In genomic region chrX:53071604-53072417, GRCh38 we compare ENCODE assay signal across 8 cellular contexts. TPM values are rescaled to one million over a fixed set of nuclear protein-coding genes. Genes with fewer than 3 reads are reported as not detected.
DNase-seq lines count a peak whose midpoint lies in the region; ATAC-seq and TF ChIP-seq lines count a peak whose summit lies in the region.

No MANE protein-coding gene starts in this region.

- H3K23ac ChIP-seq in trophoblast cell (ENCODE audit: low read length) = no peak overlapping the region

- H2BK12ac ChIP-seq in trophoblast cell (ENCODE audit: low read length) = no peak overlapping the region

- no peaks in the 10 kb centered on the region for H4K20me1 ChIP-seq in Karpas-422 (ENCODE audit: insufficient read depth, low read depth, low read length)

- H3K27me3 ChIP-seq in Karpas-422 (ENCODE audit: low read length) = no peaks in the 10 kb centered on the region
- H3K27me3 ChIP-seq in heart left ventricle = peaks cover 0 to 11% (median 0%) of the 10 kb centered on the region in 9 donors
- no peaks in the 10 kb centered on the region for H3K27me3 ChIP-seq in trophoblast cell (ENCODE audit: insufficient read depth, low read length)

- no peak overlapping the region for H2BK5ac ChIP-seq in trophoblast cell (ENCODE audit: low read depth, low read length, poor library complexity)

- H3K79me1 ChIP-seq in trophoblast cell (ENCODE audit: low read length) = no peaks in the 10 kb centered on the region

- H3K4me1 ChIP-seq in Karpas-422 (ENCODE audit: low read length) = peaks cover 23% of the 10 kb centered on the region
- peaks cover 0 to 3% (median 0%) of the 10 kb centered on the region in 12 donors for H3K4me1 ChIP-seq in heart left ventricle
- no peaks in the 10 kb centered on the region for H3K4me1 ChIP-seq in trophoblast cell (ENCODE audit: control insufficient read depth in 1 of 2, insufficient read depth in 2 of 2, low read length in 2 of 2)

- TF ChIP-seq POLR2A in heart left ventricle (IDR thresholded peaks at IDR 0.05) = no peak

- no peak overlapping the region for H2AK5ac ChIP-seq in trophoblast cell (ENCODE audit: low read length)

- H3K36me3 ChIP-seq in Karpas-422 (ENCODE audit: insufficient read depth, low read length) (no peaks in the 10 kb centered on the region), heart left ventricle (no peaks in the 10 kb centered on the region), trophoblast cell (ENCODE audit: control insufficient read depth in 1 of 2, insufficient read depth in 2 of 2, low read length in 2 of 2) (no peaks in the 10 kb centered on the region)

- no peak overlapping the region for H3K18ac ChIP-seq in trophoblast cell (ENCODE audit: low read length)

- POLR2A ChIA-PET in RWPE1 (lab: Yijun Ruan, JAX; ENCODE audit: low non-redundant PET) = no interaction called here

- no peaks in the 10 kb centered on the region for H3K36me3 Mint-ChIP-seq in activated naive CD4-positive, alpha-beta T cell treated with anti-CD3 and anti-CD28 coated beads, Interleukin-2, amount 50 U/mL, for 24 hours

- ATAC-seq in GM21786 (IDR thresholded peaks at IDR 0.05; ENCODE audit: unreplicated experiment) (peak; percentile 78), heart left ventricle (peak; percentile 87 to 93 (median 91))

- H3K9me3 Mint-ChIP-seq in activated naive CD4-positive, alpha-beta T cell treated with anti-CD3 and anti-CD28 coated beads, Interleukin-2, amount 50 U/mL, for 24 hours = no peaks in the 10 kb centered on the region

- no peak overlapping the region for H3K4ac ChIP-seq in trophoblast cell (ENCODE audit: low read depth, low read length)

- CTCF ChIA-PET in RWPE1 (lab: Yijun Ruan, JAX) = no interaction called here

- no peak overlapping the region for H2BK120ac ChIP-seq in trophoblast cell (ENCODE audit: insufficient read depth, low read length, poor library complexity)

- H3K4me2 ChIP-seq in Karpas-422 (ENCODE audit: low read depth, low read length, poor library complexity, severe bottlenecking) (peak overlapping the region; percentile 68), trophoblast cell (ENCODE audit: low read length) (peak overlapping the region; percentile 37)

- peak; percentile 39 for DNase-seq in GM03348 (ENCODE audit: low spot score)
- peak; percentile 92 for DNase-seq in Karpas-422
- no peak for DNase-seq in RWPE1 (ENCODE audit: low spot score)
- DNase-seq in heart left ventricle = peak; percentile 35 to 76 (median 69)
- peak; percentile 53 to 84 for DNase-seq in trophoblast cell
- no peak for DNase-seq in 8988T

- H3K9me2 ChIP-seq in Karpas-422 (replicated peaks; ENCODE audit: insufficient read depth, low read length) = no peaks in the 10 kb centered on the region

- peak overlapping the region; percentile 98 for H3K27ac Mint-ChIP-seq in activated naive CD4-positive, alpha-beta T cell treated with anti-CD3 and anti-CD28 coated beads, Interleukin-2, amount 50 U/mL, for 24 hours

- H3K9me3 ChIP-seq in Karpas-422 (ENCODE audit: low read length) (no peaks in the 10 kb centered on the region), heart left ventricle (no peaks in the 10 kb centered on the region), trophoblast cell (ENCODE audit: insufficient read depth, low read depth, low read length) (no peaks in the 10 kb centered on the region)

- TF ChIP-seq CTCF in RWPE1 (conservative IDR thresholded peaks at IDR 0.05; ENCODE audit: low read depth) (peak; percentile 42), heart left ventricle (IDR thresholded peaks at IDR 0.05) (peak; percentile 48 to 75 (median 62))

- peak overlapping the region; percentile 91 for H3K4me3 Mint-ChIP-seq in activated naive CD4-positive, alpha-beta T cell treated with anti-CD3 and anti-CD28 coated beads, Interleukin-2, amount 50 U/mL, for 24 hours

- WGBS in heart left ventricle, 4 donors = 1 to 14% (median 5%) methylated on average over 31 of the region's 31 CpGs
- no CpG with 5 or more reads among the region's 31 CpGs for WGBS in trophoblast cell (ENCODE audit: extremely low coverage, insufficient coverage, insufficient read length)

- no peak overlapping the region for H4K8ac ChIP-seq in trophoblast cell (ENCODE audit: low read depth, low read length)

- H3K79me2 ChIP-seq in Karpas-422 (ENCODE audit: low read length) (no peaks in the 10 kb centered on the region), trophoblast cell (ENCODE audit: control insufficient read depth, insufficient read depth, low read length, poor library complexity) (no peaks in the 10 kb centered on the region)

- no peak overlapping the region for H4K91ac ChIP-seq in trophoblast cell (ENCODE audit: low read depth, low read length)

- H3K14ac ChIP-seq in trophoblast cell (ENCODE audit: low read length) = no peak overlapping the region

- peak overlapping the region; percentile 59 for H3K4me3 ChIP-seq in Karpas-422 (ENCODE audit: low read length)
- H3K4me3 ChIP-seq in heart left ventricle = peak overlapping the region in 10 of 12 donors; percentile 29 to 55 (median 42)
- peak overlapping the region; percentile 18 for H3K4me3 ChIP-seq in trophoblast cell (ENCODE audit: low read depth, low read length)

- H2AFZ ChIP-seq in Karpas-422 (ENCODE audit: low read length) (peak overlapping the region; percentile 52; the same call in 1 of the 2 replicates), trophoblast cell (ENCODE audit: insufficient read depth, low read length, poor library complexity) (no peak overlapping the region)

- peaks cover 18% of the 10 kb centered on the region for H3K4me1 Mint-ChIP-seq in activated naive CD4-positive, alpha-beta T cell treated with anti-CD3 and anti-CD28 coated beads, Interleukin-2, amount 50 U/mL, for 24 hours

- H3K27ac ChIP-seq in Karpas-422 (ENCODE audit: low read length) (peak overlapping the region; percentile 86), RWPE1 (peak overlapping the region; percentile 65), heart left ventricle (peak overlapping the region in 2 of 12 donors; percentile 63 to 79), trophoblast cell (ENCODE audit: low read depth, low read length) (no peak overlapping the region)

- H3K27me3 Mint-ChIP-seq in activated naive CD4-positive, alpha-beta T cell treated with anti-CD3 and anti-CD28 coated beads, Interleukin-2, amount 50 U/mL, for 24 hours = no peaks in the 10 kb centered on the region

- H3K9ac ChIP-seq in Karpas-422 (ENCODE audit: low read length) = peak overlapping the region; percentile 68
- no peak overlapping the region for H3K9ac ChIP-seq in trophoblast cell (ENCODE audit: low read length)

- intact Hi-C loops in heart left ventricle (cut with DNase I) = loop anchor here in 7 of 10 donors (1.0 to 2.0 kb wide), 4 partner anchors 18 to 21 kb away; no protein-coding TSS in a partner anchor

- no peak overlapping the region for H4K12ac ChIP-seq in trophoblast cell (ENCODE audit: low read depth, low read length)

RNA-seq across cellular contexts. Expression of gene TSPYL2, which starts 10.4 kb away (rescaled TPM):
- 44.6 and 68.5 TPM in 2 replicates for total RNA-seq in Karpas-422 (2014; rRNA removed; shearing (Covaris generic); ENCODE audit: low replicate concordance)
- 10 to 100 TPM; 17.7 to 72.0 (median 26.2) TPM for total RNA-seq in heart left ventricle
- 100 to 1,000 TPM in 1 of 2 donors, 10 to 100 TPM in 1; 29.7 to 167 TPM for polyA plus RNA-seq in heart left ventricle
- polyA plus RNA-seq in trophoblast cell (2013) = 22.7 and 22.8 TPM in 2 replicates

RNA-seq across cellular contexts. Expression of gene KANTR, which starts 22.1 kb away (rescaled TPM):
- 14.3 and 27.9 TPM in 2 replicates for total RNA-seq in Karpas-422 (2014; rRNA removed; shearing (Covaris generic); ENCODE audit: low replicate concordance)
- 1 to 10 TPM; 2.5 to 9.2 (median 6.4) TPM for total RNA-seq in heart left ventricle
- 1 to 10 TPM; 2.5 to 5.9 TPM for polyA plus RNA-seq in heart left ventricle
- polyA plus RNA-seq in trophoblast cell (2013) = 2.6 and 3.0 TPM in 2 replicates

RNA-seq across cellular contexts. Expression of gene GPR173, which starts 23.2 kb away (rescaled TPM):
- 0.36 and 0.71 TPM in 2 replicates for total RNA-seq in Karpas-422 (2014; rRNA removed; shearing (Covaris generic); ENCODE audit: low replicate concordance)
- total RNA-seq in heart left ventricle = 1 to 10 TPM in 4 of 9 donors, under 1 TPM in 5; 0.32 to 2.6 (median 0.75) TPM
- polyA plus RNA-seq in heart left ventricle = under 1 TPM; 0.38 to 0.75 TPM
- 0.15 and 0.16 TPM in 2 replicates for polyA plus RNA-seq in trophoblast cell (2013)

Comparison
In these comparisons a context has a peak if more than half of its experiments do, and no peak if none do; other contexts are left out.
1. DNase-seq: peak in GM03348 (single experiment), Karpas-422 (single experiment), heart left ventricle (5 of 5) and trophoblast cell (2 of 2); none in RWPE1 (single experiment) and 8988T (single experiment).
2. Peak in every context shown above with its lines, with median percentiles within 50 percentile points of each other: H3K4me3 ChIP-seq.